1 cellular context compared by ENCODE assay signal in genomic region chr6:26045046-26045938, GRCh38.
TF ChIP-seq lines count a peak whose summit lies in the region.

No MANE protein-coding gene starts in this region.

TF ChIP-seq in HepG2, 621 proteins besides CTCF, POLR2A, EP300 and RAD21 (continued from another document and continues in another):
- TF ChIP-seq BCLAF1 (IDR thresholded peaks at IDR 0.05) (no peak), ZBTB43 (CRISPR knock-in tag; conservative IDR thresholded peaks at IDR 0.05) (no peak; the same call in 1 of the 2 replicates), THRA (CRISPR knock-in tag; IDR thresholded peaks at IDR 0.05; ENCODE audit: borderline replicate concordance) (0 out of 2 replicates have a peak, but pooled peaks have one; percentile 15), ZNF138 (CRISPR knock-in tag; IDR thresholded peaks at IDR 0.05; ENCODE audit: low read depth) (peak; percentile 95), ADNP (CRISPR knock-in tag; IDR thresholded peaks at IDR 0.05) (no peak), ZFP36L1 (CRISPR knock-in tag; IDR thresholded peaks at IDR 0.05) (peak; percentile 65; the same call in 1 of the 2 replicates), ZSCAN20 (CRISPR knock-in tag; IDR thresholded peaks at IDR 0.05; ENCODE audit: borderline replicate concordance) (no peak), BCL6 (CRISPR knock-in tag; IDR thresholded peaks at IDR 0.05) (peak; percentile 47; the same call in 1 of the 2 replicates), KAT8 (CRISPR knock-in tag; IDR thresholded peaks at IDR 0.05) (peak; percentile 82; the same call in 1 of the 2 replicates), KLF9 (CRISPR knock-in tag; IDR thresholded peaks at IDR 0.05; ENCODE audit: low read depth) (peak; percentile 5; the same call in 1 of the 2 replicates), ARNTL (CRISPR knock-in tag; IDR thresholded peaks at IDR 0.05) (peak; percentile 74; the same call in 1 of the 2 replicates), SRF (IDR thresholded peaks at IDR 0.05; ENCODE audit: low read depth, low read length) (peak; percentile 49; the same call in 1 of the 2 replicates), ZNF816 (CRISPR knock-in tag; IDR thresholded peaks at IDR 0.05; ENCODE audit: borderline replicate concordance) (no peak; the same call in 1 of the 2 replicates), HMGXB4 (CRISPR knock-in tag; IDR thresholded peaks at IDR 0.05; ENCODE audit: borderline replicate concordance in 1 of 2, low read depth in 1 of 2) (peak; percentile 68 to 79; a peak in 3 of 4 replicates), ZMYM4 (CRISPR knock-in tag; IDR thresholded peaks at IDR 0.05) (peak; percentile 94), AGO2 (optimal IDR thresholded peaks at IDR 0.05; ENCODE audit: low read depth, low read length) (peak; percentile 100), FOXM1 (CRISPR knock-in tag; IDR thresholded peaks at IDR 0.05) (peak; percentile 85), ZNF329 (CRISPR knock-in tag; IDR thresholded peaks at IDR 0.05; ENCODE audit: low read depth) (peak; percentile 69; the same call in 1 of the 2 replicates), SMC3 (IDR thresholded peaks at IDR 0.05; ENCODE audit: low read length) (0 out of 2 replicates have a peak, but pooled peaks have one; percentile 1), GRHL1 (CRISPR knock-in tag; conservative IDR thresholded peaks at IDR 0.05) (no peak), ZNF605 (CRISPR knock-in tag; IDR thresholded peaks at IDR 0.05) (peak; percentile 91), SMAD9 (CRISPR knock-in tag; IDR thresholded peaks at IDR 0.05) (0 out of 2 replicates have a peak, but pooled peaks have one; percentile 53), ZNF891 (CRISPR knock-in tag; IDR thresholded peaks at IDR 0.05) (peak; percentile 94), RXRA (CRISPR knock-in tag; IDR thresholded peaks at IDR 0.05) (peak; percentile 83), ZKSCAN5 (CRISPR knock-in tag; IDR thresholded peaks at IDR 0.05) (no peak), ZNF781 (CRISPR knock-in tag; IDR thresholded peaks at IDR 0.05; ENCODE audit: borderline replicate concordance, not compliant biosample characterization) (peak; percentile 47), MED1 (CRISPR knock-in tag; IDR thresholded peaks at IDR 0.05) (peak; percentile 94), TP53 (CRISPR knock-in tag; conservative IDR thresholded peaks at IDR 0.05) (no peak; the same call in 1 of the 2 replicates), MTF1 (CRISPR knock-in tag; IDR thresholded peaks at IDR 0.05) (peak; percentile 89)
- TF ChIP-seq, protein P1, sequence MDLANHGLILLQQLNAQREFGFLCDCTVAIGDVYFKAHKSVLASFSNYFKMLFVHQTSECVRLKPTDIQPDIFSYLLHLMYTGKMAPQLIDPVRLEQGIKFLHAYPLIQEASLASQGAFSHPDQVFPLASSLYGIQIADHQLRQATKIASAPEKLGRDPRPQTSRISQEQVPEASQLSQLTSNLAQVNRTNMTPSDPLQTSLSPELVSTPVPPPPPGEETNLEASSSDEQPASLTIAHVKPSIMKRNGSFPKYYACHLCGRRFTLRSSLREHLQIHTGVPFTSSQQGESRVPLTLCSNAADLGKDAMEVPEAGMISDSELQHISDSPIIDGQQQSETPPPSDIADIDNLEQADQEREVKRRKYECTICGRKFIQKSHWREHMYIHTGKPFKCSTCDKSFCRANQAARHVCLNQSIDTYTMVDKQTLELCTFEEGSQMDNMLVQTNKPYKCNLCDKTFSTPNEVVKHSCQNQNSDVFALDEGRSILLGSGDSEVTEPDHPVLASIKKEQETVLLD (CRISPR knock-in tag; IDR thresholded peaks at IDR 0.05; ENCODE audit: low read depth) = no peak
- TF ChIP-seq, protein P2, sequence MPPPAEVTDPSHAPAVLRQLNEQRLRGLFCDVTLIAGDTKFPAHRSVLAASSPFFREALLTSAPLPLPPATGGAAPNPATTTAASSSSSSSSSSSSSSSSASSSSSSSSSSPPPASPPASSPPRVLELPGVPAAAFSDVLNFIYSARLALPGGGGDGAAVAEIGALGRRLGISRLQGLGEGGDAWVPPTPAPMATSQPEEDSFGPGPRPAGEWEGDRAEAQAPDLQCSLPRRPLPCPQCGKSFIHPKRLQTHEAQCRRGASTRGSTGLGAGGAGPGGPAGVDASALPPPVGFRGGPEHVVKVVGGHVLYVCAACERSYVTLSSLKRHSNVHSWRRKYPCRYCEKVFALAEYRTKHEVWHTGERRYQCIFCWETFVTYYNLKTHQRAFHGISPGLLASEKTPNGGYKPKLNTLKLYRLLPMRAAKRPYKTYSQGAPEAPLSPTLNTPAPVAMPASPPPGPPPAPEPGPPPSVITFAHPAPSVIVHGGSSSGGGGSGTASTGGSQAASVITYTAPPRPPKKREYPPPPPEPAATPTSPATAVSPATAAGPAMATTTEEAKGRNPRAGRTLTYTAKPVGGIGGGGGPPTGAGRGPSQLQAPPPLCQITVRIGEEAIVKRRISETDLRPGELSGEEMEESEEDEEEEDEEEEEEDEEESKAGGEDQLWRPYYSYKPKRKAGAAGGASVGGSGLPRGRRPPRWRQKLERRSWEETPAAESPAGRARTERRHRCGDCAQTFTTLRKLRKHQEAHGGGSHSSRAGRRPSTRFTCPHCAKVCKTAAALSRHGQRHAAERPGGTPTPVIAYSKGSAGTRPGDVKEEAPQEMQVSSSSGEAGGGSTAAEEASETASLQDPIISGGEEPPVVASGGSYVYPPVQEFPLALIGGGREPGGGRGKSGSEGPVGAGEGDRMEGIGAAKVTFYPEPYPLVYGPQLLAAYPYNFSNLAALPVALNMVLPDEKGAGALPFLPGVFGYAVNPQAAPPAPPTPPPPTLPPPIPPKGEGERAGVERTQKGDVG (CRISPR knock-in tag; IDR thresholded peaks at IDR 0.05; ENCODE audit: borderline replicate concordance) = peak; percentile 89; the same call in 1 of the 2 replicates
- TF ChIP-seq, protein P3, sequence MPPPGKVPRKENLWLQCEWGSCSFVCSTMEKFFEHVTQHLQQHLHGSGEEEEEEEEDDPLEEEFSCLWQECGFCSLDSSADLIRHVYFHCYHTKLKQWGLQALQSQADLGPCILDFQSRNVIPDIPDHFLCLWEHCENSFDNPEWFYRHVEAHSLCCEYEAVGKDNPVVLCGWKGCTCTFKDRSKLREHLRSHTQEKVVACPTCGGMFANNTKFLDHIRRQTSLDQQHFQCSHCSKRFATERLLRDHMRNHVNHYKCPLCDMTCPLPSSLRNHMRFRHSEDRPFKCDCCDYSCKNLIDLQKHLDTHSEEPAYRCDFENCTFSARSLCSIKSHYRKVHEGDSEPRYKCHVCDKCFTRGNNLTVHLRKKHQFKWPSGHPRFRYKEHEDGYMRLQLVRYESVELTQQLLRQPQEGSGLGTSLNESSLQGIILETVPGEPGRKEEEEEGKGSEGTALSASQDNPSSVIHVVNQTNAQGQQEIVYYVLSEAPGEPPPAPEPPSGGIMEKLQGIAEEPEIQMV (CRISPR knock-in tag; IDR thresholded peaks at IDR 0.05; ENCODE audit: low read depth) = peak; percentile 97
- TF ChIP-seq, protein P4, sequence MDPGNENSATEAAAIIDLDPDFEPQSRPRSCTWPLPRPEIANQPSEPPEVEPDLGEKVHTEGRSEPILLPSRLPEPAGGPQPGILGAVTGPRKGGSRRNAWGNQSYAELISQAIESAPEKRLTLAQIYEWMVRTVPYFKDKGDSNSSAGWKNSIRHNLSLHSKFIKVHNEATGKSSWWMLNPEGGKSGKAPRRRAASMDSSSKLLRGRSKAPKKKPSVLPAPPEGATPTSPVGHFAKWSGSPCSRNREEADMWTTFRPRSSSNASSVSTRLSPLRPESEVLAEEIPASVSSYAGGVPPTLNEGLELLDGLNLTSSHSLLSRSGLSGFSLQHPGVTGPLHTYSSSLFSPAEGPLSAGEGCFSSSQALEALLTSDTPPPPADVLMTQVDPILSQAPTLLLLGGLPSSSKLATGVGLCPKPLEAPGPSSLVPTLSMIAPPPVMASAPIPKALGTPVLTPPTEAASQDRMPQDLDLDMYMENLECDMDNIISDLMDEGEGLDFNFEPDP (CRISPR knock-in tag; conservative IDR thresholded peaks at IDR 0.05) = 0 out of 2 replicates have a peak, but pooled peaks have one; percentile 33
- TF ChIP-seq, protein P5, sequence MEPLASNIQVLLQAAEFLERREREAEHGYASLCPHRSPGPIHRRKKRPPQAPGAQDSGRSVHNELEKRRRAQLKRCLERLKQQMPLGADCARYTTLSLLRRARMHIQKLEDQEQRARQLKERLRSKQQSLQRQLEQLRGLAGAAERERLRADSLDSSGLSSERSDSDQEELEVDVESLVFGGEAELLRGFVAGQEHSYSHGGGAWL (CRISPR knock-in tag; IDR thresholded peaks at IDR 0.05) = peak; percentile 77
- TF ChIP-seq, protein P6, sequence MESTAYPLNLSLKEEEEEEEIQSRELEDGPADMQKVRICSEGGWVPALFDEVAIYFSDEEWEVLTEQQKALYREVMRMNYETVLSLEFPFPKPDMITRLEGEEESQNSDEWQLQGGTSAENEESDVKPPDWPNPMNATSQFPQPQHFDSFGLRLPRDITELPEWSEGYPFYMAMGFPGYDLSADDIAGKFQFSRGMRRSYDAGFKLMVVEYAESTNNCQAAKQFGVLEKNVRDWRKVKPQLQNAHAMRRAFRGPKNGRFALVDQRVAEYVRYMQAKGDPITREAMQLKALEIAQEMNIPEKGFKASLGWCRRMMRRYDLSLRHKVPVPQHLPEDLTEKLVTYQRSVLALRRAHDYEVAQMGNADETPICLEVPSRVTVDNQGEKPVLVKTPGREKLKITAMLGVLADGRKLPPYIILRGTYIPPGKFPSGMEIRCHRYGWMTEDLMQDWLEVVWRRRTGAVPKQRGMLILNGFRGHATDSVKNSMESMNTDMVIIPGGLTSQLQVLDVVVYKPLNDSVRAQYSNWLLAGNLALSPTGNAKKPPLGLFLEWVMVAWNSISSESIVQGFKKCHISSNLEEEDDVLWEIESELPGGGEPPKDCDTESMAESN (CRISPR knock-in tag; conservative IDR thresholded peaks at IDR 0.05) = peak; percentile 96
